Comparison of ENCODE assay signal across 20 cellular contexts in the genomic region with DNA sequence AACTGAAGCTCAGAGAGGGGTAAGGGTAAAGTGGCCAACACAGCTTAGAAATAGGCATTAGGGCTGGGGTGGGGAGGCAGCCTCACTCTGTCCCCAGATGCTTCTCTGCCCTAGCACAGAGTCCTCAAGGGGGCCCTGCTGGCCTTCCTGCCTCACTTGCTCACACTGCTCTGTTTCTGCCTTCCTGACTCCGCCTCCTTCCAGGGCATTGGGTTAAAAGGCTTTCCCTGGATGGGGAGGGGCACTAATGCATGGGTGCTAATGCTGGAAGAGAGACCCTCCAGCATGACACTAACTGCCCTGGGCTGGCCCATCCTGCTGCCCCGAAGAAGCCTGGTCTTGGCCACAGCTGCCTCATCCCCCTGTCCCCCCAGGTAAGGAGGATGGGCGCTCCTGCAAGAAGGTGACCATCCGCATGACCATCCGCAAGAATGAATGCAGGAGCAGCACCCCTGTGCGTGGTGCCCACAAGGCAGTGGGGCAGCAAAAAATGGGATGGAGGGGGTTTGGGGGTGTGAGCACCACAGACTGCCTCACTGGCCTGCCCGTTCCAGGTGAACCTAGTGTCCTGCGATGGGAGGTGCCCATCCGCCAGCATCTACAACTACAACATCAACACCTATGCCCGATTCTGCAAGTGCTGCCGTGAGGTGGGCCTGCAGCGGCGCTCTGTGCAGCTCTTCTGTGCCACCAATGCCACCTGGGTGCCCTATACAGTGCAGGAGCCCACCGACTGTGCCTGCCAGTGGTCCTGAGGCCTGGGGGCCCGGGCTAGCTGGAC.
DNase-seq lines count a peak whose midpoint lies in the region; ATAC-seq, FAIRE-seq and TF ChIP-seq lines count a peak whose summit lies in the region.
"Had no signal": no experiment of that assay in that cellular context is flagged by ENCODE, and none has a peak within 500 bp of the region (broad histone marks: within the 10 kb centered on the region; RNA-seq: fewer than 3 reads in every experiment).

No MANE protein-coding gene starts in this region.

- no peak for TF ChIP-seq RAD21 in SK-N-SH (IDR thresholded peaks at IDR 0.05; ENCODE audit: low read length)
- no peak for TF ChIP-seq RAD21 in HCT116 (IDR thresholded peaks at IDR 0.05; ENCODE audit: low read depth)
- TF ChIP-seq RAD21 in H1 (IDR thresholded peaks at IDR 0.05 in 1 of 2, conservative IDR thresholded peaks at IDR 0.05 in 1 of 2; ENCODE audit: low read depth in 2 of 2, low read length in 2 of 2), result peak; percentile 37 to 49; a peak in 3 of 4 replicates

- H3K79me1 ChIP-seq in H1 (ENCODE audit: low read depth, low read length), result no peaks in the 10 kb centered on the region

- H3K9ac ChIP-seq in SK-N-SH, result no peak overlapping the region
- no peak overlapping the region for H3K9ac ChIP-seq in HCT116 (ENCODE audit: low read length)
- H3K9ac ChIP-seq in H1 (replicated peaks in 1 of 4; ENCODE audit: extremely low read depth in 1 of 4, low read depth in 3 of 4, low read length in 3 of 4), result no peak overlapping the region

- no peak overlapping the region for H4K8ac ChIP-seq in H1 (ENCODE audit: extremely low read depth, insufficient read depth, low read length)

- H2BK15ac ChIP-seq in H1 (ENCODE audit: low read length), result no peak overlapping the region

- DNase-seq in SK-N-SH, result peak; percentile 8
- DNase-seq in HCT116 (ENCODE audit: low read depth, low spot score), result no peak
- DNase-seq in H1 (ENCODE audit: low read depth in 1 of 2, low spot score in 2 of 2), result no peak
- DNase-seq in retinal pigment epithelial cell (ENCODE audit: low read depth), result no peak
- no peak for DNase-seq in left ventricle myocardium superior
- no peak for DNase-seq in COLO829 (ENCODE audit: low spot score)
- DNase-seq: 8988T; Caco-2; CD4-positive, CD25-positive, alpha-beta regulatory T cell; DMS153; GDM1; NCI-H1417 treated with DMSO at 0.1 percent for 48 hours; NCI-H1930; NCI-H345; NCI-H526; Right ventricle myocardium superior had no signal

- no peaks in the 10 kb centered on the region for H3F3A ChIP-seq in SK-N-SH (replicated peaks; ENCODE audit: insufficient read depth)

- H2BK5ac ChIP-seq in H1 (ENCODE audit: low read depth, low read length), result no peak overlapping the region

- H4K5ac ChIP-seq in H1 (ENCODE audit: insufficient read length, low read depth, low read length), result no peak overlapping the region

- H3K36me3 ChIP-seq in SK-N-SH (replicated peaks in 1 of 2; ENCODE audit: control insufficient read depth in 1 of 2, insufficient read depth in 2 of 2, low read length in 1 of 2) (no peaks in the 10 kb centered on the region), HCT116 (ENCODE audit: control insufficient read depth in 1 of 2, insufficient read depth in 2 of 2, low read length in 2 of 2) (no peaks in the 10 kb centered on the region), H1 (ENCODE audit: control insufficient read depth in 2 of 4, insufficient read depth in 4 of 4, low read length in 3 of 4) (no peaks in the 10 kb centered on the region)

- TF ChIP-seq EP300 in SK-N-SH (IDR thresholded peaks at IDR 0.05; ENCODE audit: borderline replicate concordance in 1 of 2, low read depth in 1 of 2, low read length in 1 of 2), result no peak
- TF ChIP-seq EP300 in H1 (IDR thresholded peaks at IDR 0.05; ENCODE audit: borderline replicate concordance in 1 of 2, low read depth in 2 of 2, low read length in 2 of 2), result no peak

- TF ChIP-seq POLR2A in HCT116 (IDR thresholded peaks at IDR 0.05; ENCODE audit: borderline replicate concordance, extremely low read depth, insufficient read depth, insufficient read length), result no peak
- no peak for TF ChIP-seq POLR2A in H1 (IDR thresholded peaks at IDR 0.05; ENCODE audit: control extremely low read depth in 1 of 2, low read depth in 2 of 2, low read length in 2 of 2)

- no peaks in the 10 kb centered on the region for H3K23me2 ChIP-seq in H1 (ENCODE audit: low read depth, low read length)

- H3K56ac ChIP-seq in H1 (replicated peaks; ENCODE audit: insufficient read length, low read depth, low read length), result no peak overlapping the region

- no peak overlapping the region for H3K4ac ChIP-seq in H1 (replicated peaks; ENCODE audit: insufficient read length, low read depth, low read length)

- H3K4me3 ChIP-seq in SK-N-SH (ENCODE audit: low read depth in 2 of 2, low read length in 1 of 2) (no peak overlapping the region), HCT116 (replicated peaks in 1 of 2; ENCODE audit: low read depth in 1 of 2, low read length in 2 of 2) (no peak overlapping the region), H1 (ENCODE audit: extremely low read depth in 1 of 4, insufficient read depth in 2 of 4, low read depth in 3 of 4, low read length in 4 of 4) (no peak overlapping the region), retinal pigment epithelial cell (ENCODE audit: low read length) (no peak overlapping the region)

- ATAC-seq in SK-N-SH treated with all-trans-retinoic acid at 6 μM for 48 hours (no peak), HCT116 (peak; percentile 33; the same call in 1 of the 2 replicates), left ventricle myocardium superior (no peak), HG02852 (IDR thresholded peaks at IDR 0.05; ENCODE audit: unreplicated experiment) (no peak)
- ATAC-seq: HepG2 had no signal

- CTCF ChIA-PET in SK-N-SH (lab: Yijun Ruan, JAX), result interaction anchor here (1.2 kb wide), 1 partner anchor 10 kb away, joined by 5 read pairs; no protein-coding TSS in a partner anchor
- CTCF ChIA-PET in HCT116 (lab: Charles Lee), result no interaction called here
- CTCF ChIA-PET in H1 (lab: Charles Lee; ENCODE audit: partially characterized antibody), result interaction anchor here (0.9 to 4.8 kb wide), 18 partner anchors 10 to 333 kb away, joined by 3 to 43 read pairs (median 4); a partner anchor contains a TSS

- POLR2A ChIA-PET in SK-N-SH (lab: Yijun Ruan, JAX), result no interaction called here
- POLR2A ChIA-PET in HCT116 (lab: Charles Lee), result no interaction called here
- POLR2A ChIA-PET in H1 (lab: Charles Lee; ENCODE audit: partially characterized antibody), result no interaction called here

- H3K9me2 ChIP-seq in SK-N-SH, result no peaks in the 10 kb centered on the region
- no peaks in the 10 kb centered on the region for H3K9me2 ChIP-seq in HCT116 (ENCODE audit: insufficient read depth)

- intact Hi-C loops in HCT116 (cut with micrococcal nuclease) (no loop called here), left ventricle myocardium superior (cut with micrococcal nuclease) (no loop called here)

- RAD21 ChIA-PET in HCT116 (lab: Charles Lee; ENCODE audit: low non-redundant PET in 1 of 2, low total read pairs in 2 of 2, uncharacterized antibody in 2 of 2, unreplicated experiment in 2 of 2), result no interaction called here

- H3K27ac ChIP-seq in SK-N-SH (ENCODE audit: low read depth in 2 of 2, low read length in 1 of 2) (no peak overlapping the region), HCT116 (ENCODE audit: low read depth, low read length) (no peak overlapping the region), H1 (ENCODE audit: low read depth, low read length) (no peak overlapping the region)

- H4K91ac ChIP-seq in H1 (replicated peaks; ENCODE audit: insufficient read length, low read length), result no peak overlapping the region

- H3K79me2 ChIP-seq in SK-N-SH (ENCODE audit: insufficient read depth), result no peaks in the 10 kb centered on the region
- no peaks in the 10 kb centered on the region for H3K79me2 ChIP-seq in HCT116 (ENCODE audit: insufficient read depth, low read length)
- no peaks in the 10 kb centered on the region for H3K79me2 ChIP-seq in H1 (ENCODE audit: control insufficient read depth in 1 of 2, insufficient read depth in 2 of 2, low read length in 2 of 2)

- BruUV-seq in HCT116 (replicated peaks; lab: Mats Ljungman, UMichigan), result no TSS peak

- FAIRE-seq in H1 (lab: Jason Lieb, UNC), result no peak
- FAIRE-seq: GM12891, HepG2 had no signal

- H2BK12ac ChIP-seq in H1 (ENCODE audit: low read depth, low read length), result no peak overlapping the region

- H4K20me1 ChIP-seq in SK-N-SH (ENCODE audit: insufficient read depth) (no peaks in the 10 kb centered on the region), HCT116 (ENCODE audit: insufficient read depth) (no peaks in the 10 kb centered on the region), H1 (replicated peaks in 1 of 2; ENCODE audit: control insufficient read depth in 1 of 2, insufficient read depth in 2 of 2, low read length in 2 of 2) (peaks cover 0 to 2% of the 10 kb centered on the region in 2 experiments)

- no peak overlapping the region for H3K4me2 ChIP-seq in SK-N-SH
- no peak overlapping the region for H3K4me2 ChIP-seq in HCT116 (ENCODE audit: low read length)
- no peak overlapping the region for H3K4me2 ChIP-seq in H1 (ENCODE audit: insufficient read depth in 1 of 2, low read depth in 2 of 2, low read length in 2 of 2)

- no peak for TF ChIP-seq CTCF in SK-N-SH (IDR thresholded peaks at IDR 0.05)
- TF ChIP-seq CTCF in HCT116 (IDR thresholded peaks at IDR 0.05 in 2 of 3, conservative IDR thresholded peaks at IDR 0.05 in 1 of 3; ENCODE audit: borderline replicate concordance in 1 of 3, insufficient read depth in 1 of 3, low read depth in 2 of 3, low read length in 2 of 3), result no peak
- TF ChIP-seq CTCF in H1 (IDR thresholded peaks at IDR 0.05; ENCODE audit: control extremely low read depth in 1 of 3, insufficient read depth in 1 of 3, low read depth in 1 of 3, low read length in 3 of 3), result peak; percentile 13 to 41 (median 17); a peak in 3 of 4 replicates
- peak; percentile 9 for TF ChIP-seq CTCF in retinal pigment epithelial cell (conservative IDR thresholded peaks at IDR 0.05; ENCODE audit: low read depth, low read length)

- H2BK120ac ChIP-seq in H1 (replicated peaks; ENCODE audit: low read depth, low read length), result no peak overlapping the region

- H3K14ac ChIP-seq in H1 (ENCODE audit: insufficient read length), result no peak overlapping the region

- no peak overlapping the region for H3K23ac ChIP-seq in H1 (ENCODE audit: insufficient read length)

- H3K27me3 ChIP-seq in SK-N-SH (ENCODE audit: insufficient read depth) (no peaks in the 10 kb centered on the region), HCT116 (ENCODE audit: insufficient read depth, low read length) (no peaks in the 10 kb centered on the region), H1 (replicated peaks in 1 of 4; ENCODE audit: control insufficient read depth in 3 of 4, extremely low read depth in 1 of 4, insufficient read depth in 3 of 4, low read length in 3 of 4) (peaks cover 0 to 3% (median 0%) of the 10 kb centered on the region in 4 experiments; a peak in 1 of 7 replicates)

- WGBS in SK-N-SH (ENCODE audit: low lambda C conversion rate), result 61% methylated on average over 10 of the region's 15 CpGs
- 93% methylated on average over 14 of the region's 15 CpGs; no CpG with 5 or more reads in 1 of the 2 experiments for WGBS in H1 (ENCODE audit: extremely low coverage in 1 of 2, insufficient coverage in 1 of 2, insufficient read length in 1 of 2, insufficient replicate concordance in 2 of 2, low coverage in 1 of 2, low lambda C conversion rate in 2 of 2, missing lambda C conversion rate in 1 of 2), 2 experiments

- H2AK5ac ChIP-seq in H1 (ENCODE audit: low read depth, low read length), result no peak overlapping the region

- no peak overlapping the region for H2BK20ac ChIP-seq in H1 (ENCODE audit: low read length)

- H3K4me1 ChIP-seq in SK-N-SH (ENCODE audit: control insufficient read depth in 1 of 2, insufficient read depth in 2 of 2, low read depth in 1 of 2, low read length in 1 of 2), result no peaks in the 10 kb centered on the region; a peak in 1 of 4 replicates
- H3K4me1 ChIP-seq in HCT116 (ENCODE audit: control insufficient read depth in 1 of 2, insufficient read depth in 2 of 2, low read length in 2 of 2), result peaks cover 6 to 12% of the 10 kb centered on the region in 2 experiments
- H3K4me1 ChIP-seq in H1 (replicated peaks in 1 of 4; ENCODE audit: control insufficient read depth in 3 of 4, insufficient read depth in 4 of 4, low read length in 3 of 4), result peaks cover 1 to 6% (median 3%) of the 10 kb centered on the region in 4 experiments; a peak in 5 of 7 replicates
- H3K4me1 ChIP-seq: Caco-2 had no signal

- H3K9me3 ChIP-seq in SK-N-SH (no peaks in the 10 kb centered on the region), HCT116 (ENCODE audit: control insufficient read depth in 1 of 2, insufficient read depth in 1 of 2, low read depth in 1 of 2, low read length in 2 of 2) (no peaks in the 10 kb centered on the region), H1 (ENCODE audit: insufficient read depth in 2 of 2, low read depth in 1 of 2, low read length in 1 of 2) (no peaks in the 10 kb centered on the region)

- no peak overlapping the region for H3K18ac ChIP-seq in H1 (ENCODE audit: extremely low read depth, low read length)

- H2AFZ ChIP-seq in SK-N-SH (ENCODE audit: low read depth), result no peak overlapping the region
- no peak overlapping the region for H2AFZ ChIP-seq in HCT116 (ENCODE audit: low read depth, low read length, poor library complexity, severe bottlenecking)
- H2AFZ ChIP-seq in H1 (ENCODE audit: low read length), result no peak overlapping the region

Comparison
In these comparisons a context has a peak if more than half of its experiments do, and no peak if none do; other contexts are left out.
1. CTCF ChIP-seq: peak in H1 (3 of 3) and retinal pigment epithelial cell (single experiment); none in SK-N-SH (single experiment) and HCT116 (0 of 3).